ENCODE assay signal across 1 cellular context in genomic region chr19:18895828-18896341, GRCh38.
TF ChIP-seq lines count a peak whose summit lies in the region.

TSS of gene CERS1 (minus strand) at chr19:18896158. CDS start at chr19:18896072, 86 bp downstream.

TF ChIP-seq in WTC11, 78 proteins besides CTCF, POLR2A, EP300 and RAD21 (continued from another document):
- 0 out of 2 replicates have a peak, but pooled peaks have one; percentile 32 for TF ChIP-seq KAT7 (CRISPR knock-in tag; IDR thresholded peaks at IDR 0.05; ENCODE audit: borderline replicate concordance)
- TF ChIP-seq IRF1 (CRISPR knock-in tag; IDR thresholded peaks at IDR 0.05): no peak
- no peak for TF ChIP-seq ZBTB43 (CRISPR knock-in tag; IDR thresholded peaks at IDR 0.05)
- TF ChIP-seq ETV6 (CRISPR knock-in tag; IDR thresholded peaks at IDR 0.05): no peak
- no peak for TF ChIP-seq ERG (CRISPR knock-in tag; IDR thresholded peaks at IDR 0.05)
- TF ChIP-seq EMX1 (CRISPR knock-in tag; IDR thresholded peaks at IDR 0.05): no peak
- TF ChIP-seq GABPB1 (CRISPR knock-in tag; IDR thresholded peaks at IDR 0.05): no peak
- no peak for TF ChIP-seq ZNF121 (CRISPR knock-in tag; IDR thresholded peaks at IDR 0.05)
- no peak for TF ChIP-seq CREM (CRISPR knock-in tag; IDR thresholded peaks at IDR 0.05)
- TF ChIP-seq SMAD4 (CRISPR knock-in tag; IDR thresholded peaks at IDR 0.05): no peak
- TF ChIP-seq TP53 (CRISPR knock-in tag; IDR thresholded peaks at IDR 0.05): no peak
- TF ChIP-seq USF2 (CRISPR knock-in tag; IDR thresholded peaks at IDR 0.05): peak; percentile 48; the same call in 1 of the 2 replicates
- no peak for TF ChIP-seq OVOL2 (CRISPR knock-in tag; IDR thresholded peaks at IDR 0.05; ENCODE audit: borderline replicate concordance)
- no peak for TF ChIP-seq E2F4 (CRISPR knock-in tag; IDR thresholded peaks at IDR 0.05; ENCODE audit: borderline replicate concordance, low read depth)
- TF ChIP-seq ZNF263 (CRISPR knock-in tag; IDR thresholded peaks at IDR 0.05; ENCODE audit: low read depth): no peak
- no peak for TF ChIP-seq PRRX2 (CRISPR knock-in tag; IDR thresholded peaks at IDR 0.05)
- TF ChIP-seq IRF2 (CRISPR knock-in tag; IDR thresholded peaks at IDR 0.05; ENCODE audit: borderline replicate concordance, low read depth): no peak
- no peak for TF ChIP-seq GRHL2 (CRISPR knock-in tag; IDR thresholded peaks at IDR 0.05; ENCODE audit: insufficient replicate concordance, severe bottlenecking)
- TF ChIP-seq ZNF219 (CRISPR knock-in tag; IDR thresholded peaks at IDR 0.05; ENCODE audit: borderline replicate concordance): no peak
- TF ChIP-seq ZNF671 (CRISPR knock-in tag; IDR thresholded peaks at IDR 0.05): no peak
- no peak for TF ChIP-seq CREB1 (CRISPR knock-in tag; IDR thresholded peaks at IDR 0.05)
- no peak for TF ChIP-seq ZNF317 (CRISPR knock-in tag; IDR thresholded peaks at IDR 0.05; ENCODE audit: borderline replicate concordance, low read depth)
- no peak for TF ChIP-seq ELF4 (CRISPR knock-in tag; IDR thresholded peaks at IDR 0.05; ENCODE audit: low read depth)
- TF ChIP-seq NFATC4 (CRISPR knock-in tag; IDR thresholded peaks at IDR 0.05): no peak
- TF ChIP-seq TCF7 (CRISPR knock-in tag; IDR thresholded peaks at IDR 0.05; ENCODE audit: low read depth): no peak
